1 cellular context compared by ENCODE assay signal in the genomic region with DNA sequence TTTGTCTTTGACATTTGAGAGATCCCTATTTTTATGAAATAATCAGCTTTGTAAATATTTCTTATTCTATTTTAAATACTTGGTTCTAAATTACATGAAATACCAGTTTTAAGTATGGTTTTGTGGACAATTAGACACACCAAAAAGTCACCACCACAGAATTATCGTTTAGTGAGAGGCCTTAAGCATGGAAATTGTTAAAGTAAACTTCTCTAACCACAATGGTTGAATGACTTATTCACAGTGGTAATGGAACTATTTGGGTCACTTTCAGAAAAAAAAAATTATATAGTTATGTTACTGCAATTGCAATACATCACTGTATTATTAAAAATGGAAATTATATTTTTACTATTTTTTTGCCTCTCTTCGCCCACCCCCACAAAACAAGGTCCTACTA.
TF ChIP-seq lines count a peak whose summit lies in the region.

No MANE protein-coding gene starts in this region.

TF ChIP-seq in GM23338, 12 proteins besides CTCF, POLR2A, EP300 and RAD21 (continued from another document):
- TF ChIP-seq, protein P1, sequence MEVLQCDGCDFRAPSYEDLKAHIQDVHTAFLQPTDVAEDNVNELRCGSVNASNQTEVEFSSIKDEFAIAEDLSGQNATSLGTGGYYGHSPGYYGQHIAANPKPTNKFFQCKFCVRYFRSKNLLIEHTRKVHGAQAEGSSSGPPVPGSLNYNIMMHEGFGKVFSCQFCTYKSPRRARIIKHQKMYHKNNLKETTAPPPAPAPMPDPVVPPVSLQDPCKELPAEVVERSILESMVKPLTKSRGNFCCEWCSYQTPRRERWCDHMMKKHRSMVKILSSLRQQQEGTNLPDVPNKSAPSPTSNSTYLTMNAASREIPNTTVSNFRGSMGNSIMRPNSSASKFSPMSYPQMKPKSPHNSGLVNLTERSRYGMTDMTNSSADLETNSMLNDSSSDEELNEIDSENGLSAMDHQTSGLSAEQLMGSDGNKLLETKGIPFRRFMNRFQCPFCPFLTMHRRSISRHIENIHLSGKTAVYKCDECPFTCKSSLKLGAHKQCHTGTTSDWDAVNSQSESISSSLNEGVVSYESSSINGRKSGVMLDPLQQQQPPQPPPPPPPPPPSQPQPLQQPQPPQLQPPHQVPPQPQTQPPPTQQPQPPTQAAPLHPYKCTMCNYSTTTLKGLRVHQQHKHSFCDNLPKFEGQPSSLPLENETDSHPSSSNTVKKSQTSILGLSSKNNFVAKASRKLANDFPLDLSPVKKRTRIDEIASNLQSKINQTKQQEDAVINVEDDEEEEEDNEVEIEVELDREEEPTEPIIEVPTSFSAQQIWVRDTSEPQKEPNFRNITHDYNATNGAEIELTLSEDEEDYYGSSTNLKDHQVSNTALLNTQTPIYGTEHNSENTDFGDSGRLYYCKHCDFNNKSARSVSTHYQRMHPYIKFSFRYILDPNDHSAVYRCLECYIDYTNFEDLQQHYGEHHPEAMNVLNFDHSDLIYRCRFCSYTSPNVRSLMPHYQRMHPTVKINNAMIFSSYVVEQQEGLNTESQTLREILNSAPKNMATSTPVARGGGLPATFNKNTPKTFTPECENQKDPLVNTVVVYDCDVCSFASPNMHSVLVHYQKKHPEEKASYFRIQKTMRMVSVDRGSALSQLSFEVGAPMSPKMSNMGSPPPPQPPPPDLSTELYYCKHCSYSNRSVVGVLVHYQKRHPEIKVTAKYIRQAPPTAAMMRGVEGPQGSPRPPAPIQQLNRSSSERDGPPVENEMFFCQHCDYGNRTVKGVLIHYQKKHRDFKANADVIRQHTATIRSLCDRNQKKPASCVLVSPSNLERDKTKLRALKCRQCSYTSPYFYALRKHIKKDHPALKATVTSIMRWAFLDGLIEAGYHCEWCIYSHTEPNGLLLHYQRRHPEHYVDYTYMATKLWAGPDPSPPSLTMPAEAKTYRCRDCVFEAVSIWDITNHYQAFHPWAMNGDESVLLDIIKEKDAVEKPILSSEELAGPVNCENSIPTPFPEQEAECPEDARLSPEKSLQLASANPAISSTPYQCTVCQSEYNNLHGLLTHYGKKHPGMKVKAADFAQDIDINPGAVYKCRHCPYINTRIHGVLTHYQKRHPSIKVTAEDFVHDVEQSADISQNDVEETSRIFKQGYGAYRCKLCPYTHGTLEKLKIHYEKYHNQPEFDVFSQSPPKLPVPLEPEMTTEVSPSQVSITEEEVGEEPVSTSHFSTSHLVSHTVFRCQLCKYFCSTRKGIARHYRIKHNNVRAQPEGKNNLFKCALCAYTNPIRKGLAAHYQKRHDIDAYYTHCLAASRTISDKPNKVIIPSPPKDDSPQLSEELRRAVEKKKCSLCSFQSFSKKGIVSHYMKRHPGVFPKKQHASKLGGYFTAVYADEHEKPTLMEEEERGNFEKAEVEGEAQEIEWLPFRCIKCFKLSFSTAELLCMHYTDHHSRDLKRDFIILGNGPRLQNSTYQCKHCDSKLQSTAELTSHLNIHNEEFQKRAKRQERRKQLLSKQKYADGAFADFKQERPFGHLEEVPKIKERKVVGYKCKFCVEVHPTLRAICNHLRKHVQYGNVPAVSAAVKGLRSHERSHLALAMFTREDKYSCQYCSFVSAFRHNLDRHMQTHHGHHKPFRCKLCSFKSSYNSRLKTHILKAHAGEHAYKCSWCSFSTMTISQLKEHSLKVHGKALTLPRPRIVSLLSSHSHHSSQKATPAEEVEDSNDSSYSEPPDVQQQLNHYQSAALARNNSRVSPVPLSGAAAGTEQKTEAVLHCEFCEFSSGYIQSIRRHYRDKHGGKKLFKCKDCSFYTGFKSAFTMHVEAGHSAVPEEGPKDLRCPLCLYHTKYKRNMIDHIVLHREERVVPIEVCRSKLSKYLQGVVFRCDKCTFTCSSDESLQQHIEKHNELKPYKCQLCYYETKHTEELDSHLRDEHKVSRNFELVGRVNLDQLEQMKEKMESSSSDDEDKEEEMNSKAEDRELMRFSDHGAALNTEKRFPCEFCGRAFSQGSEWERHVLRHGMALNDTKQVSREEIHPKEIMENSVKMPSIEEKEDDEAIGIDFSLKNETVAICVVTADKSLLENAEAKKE (CRISPR knock-in tag; IDR thresholded peaks at IDR 0.05): no peak
